13 cellular contexts compared by ENCODE assay signal in genomic region chr12:6786416-6787094, GRCh38. TPM values are rescaled to one million over a fixed set of nuclear protein-coding genes. Genes with fewer than 3 reads are reported as not detected.
DNase-seq lines count a peak whose midpoint lies in the region; ATAC-seq and FAIRE-seq lines count a peak whose summit lies in the region.
"Had no signal": no experiment of that assay in that cellular context is flagged by ENCODE, and none has a peak within 500 bp of the region (broad histone marks: within the 10 kb centered on the region; RNA-seq: fewer than 3 reads in every experiment).

No MANE protein-coding gene starts in this region.

- POLR2A ChIA-PET in T-cell (lab: Charles Lee), result interaction anchor here (0.6 kb wide), 2 partner anchors 72 to 111 kb away, joined by 3 to 8 read pairs; no protein-coding TSS in a partner anchor

- ATAC-seq in activated naive CD8-positive, alpha-beta T cell treated with anti-CD3 and anti-CD28 coated beads, Interleukin-2, amount 50 U/mL, for 24 hours, result no peak
- ATAC-seq in T-cell (replicated peaks in 1 of 4) (peak; percentile 28 to 85 (median 42)), GM19023 (IDR thresholded peaks at IDR 0.05; ENCODE audit: unreplicated experiment) (no peak)

- peak overlapping the region; percentile 30 for H3K4me3 Mint-ChIP-seq in activated naive CD8-positive, alpha-beta T cell
- no peak overlapping the region for H3K4me3 Mint-ChIP-seq in activated naive CD8-positive, alpha-beta T cell treated with anti-CD3 and anti-CD28 coated beads, Interleukin-2, amount 50 U/mL, for 24 hours
- peak overlapping the region; percentile 43 to 60 (median 60) for H3K4me3 Mint-ChIP-seq in T-cell
- no peak overlapping the region for H3K4me3 Mint-ChIP-seq in dendritic cell treated with granulocyte-macrophage colony-stimulating factor and Interleukin-4, amounts not matched to agents 40 ng/mL and 50 ng/mL, for 4 days

- CTCF ChIA-PET in T-cell (lab: Charles Lee), result interaction anchor here in 1 of 2 donors (0.6 to 1.6 kb wide), 3 partner anchors 15 to 49 kb away, joined by 3 to 5 read pairs (median 4); no protein-coding TSS in a partner anchor

- H3K27me3 Mint-ChIP-seq in activated naive CD8-positive, alpha-beta T cell, result no peaks in the 10 kb centered on the region
- no peaks in the 10 kb centered on the region for H3K27me3 Mint-ChIP-seq in activated naive CD8-positive, alpha-beta T cell treated with anti-CD3 and anti-CD28 coated beads, Interleukin-2, amount 50 U/mL, for 24 hours
- H3K27me3 Mint-ChIP-seq in T-cell, result no peaks in the 10 kb centered on the region
- no peaks in the 10 kb centered on the region for H3K27me3 Mint-ChIP-seq in dendritic cell treated with granulocyte-macrophage colony-stimulating factor and Interleukin-4, amounts not matched to agents 40 ng/mL and 50 ng/mL, for 4 days

- H3K9me3 Mint-ChIP-seq in activated naive CD8-positive, alpha-beta T cell (ENCODE audit: low read depth), result no peaks in the 10 kb centered on the region
- no peaks in the 10 kb centered on the region for H3K9me3 Mint-ChIP-seq in activated naive CD8-positive, alpha-beta T cell treated with anti-CD3 and anti-CD28 coated beads, Interleukin-2, amount 50 U/mL, for 24 hours
- no peaks in the 10 kb centered on the region for H3K9me3 Mint-ChIP-seq in T-cell
- H3K9me3 Mint-ChIP-seq in dendritic cell treated with granulocyte-macrophage colony-stimulating factor and Interleukin-4, amounts not matched to agents 40 ng/mL and 50 ng/mL, for 4 days, result no peaks in the 10 kb centered on the region

- FAIRE-seq in urothelium cell line (lab: Jason Lieb, UNC), result peak; percentile 85

- DNase-seq in activated naive CD8-positive, alpha-beta T cell treated with anti-CD3 and anti-CD28 coated beads, Interleukin-2, amount 50 U/mL, for 24 hours, result no peak
- DNase-seq in T-cell, result peak in 25 of 34 experiments; percentile 21 to 76 (median 48)
- DNase-seq in urothelium cell line (ENCODE audit: low spot score), result no peak
- no peak for DNase-seq in NCI-H345 (lab: John Stamatoyannopoulos, UW)
- DNase-seq in activated CD4-positive, CD25-positive, alpha-beta regulatory T cell (lab: John Stamatoyannopoulos, UW), result no peak
- DNase-seq: activated effector memory CD4-positive, alpha-beta T cell treated with Interleukin-2 at 50 U/mL for 16 hours; foreskin melanocyte; NCI-H187 treated with DMSO at 0.1 percent for 48 hours; tibial artery had no signal

- peak overlapping the region; percentile 51 for H3K27ac Mint-ChIP-seq in activated naive CD8-positive, alpha-beta T cell
- H3K27ac Mint-ChIP-seq in activated naive CD8-positive, alpha-beta T cell treated with anti-CD3 and anti-CD28 coated beads, Interleukin-2, amount 50 U/mL, for 24 hours, result no peak overlapping the region
- H3K27ac Mint-ChIP-seq in T-cell, result peak overlapping the region; percentile 93 to 94
- H3K27ac Mint-ChIP-seq in dendritic cell treated with granulocyte-macrophage colony-stimulating factor and Interleukin-4, amounts not matched to agents 40 ng/mL and 50 ng/mL, for 4 days, result peak overlapping the region; percentile 63

- H3K4me1 Mint-ChIP-seq in activated naive CD8-positive, alpha-beta T cell (ENCODE audit: low read depth), result peaks cover 33% of the 10 kb centered on the region
- peaks cover 78% of the 10 kb centered on the region for H3K4me1 Mint-ChIP-seq in activated naive CD8-positive, alpha-beta T cell treated with anti-CD3 and anti-CD28 coated beads, Interleukin-2, amount 50 U/mL, for 24 hours
- H3K4me1 Mint-ChIP-seq in T-cell, result peaks cover 52 to 68% (median 61%) of the 10 kb centered on the region in 3 donors
- H3K4me1 Mint-ChIP-seq in dendritic cell treated with granulocyte-macrophage colony-stimulating factor and Interleukin-4, amounts not matched to agents 40 ng/mL and 50 ng/mL, for 4 days (ENCODE audit: low read depth), result peaks cover 61% of the 10 kb centered on the region

- H3K36me3 Mint-ChIP-seq in activated naive CD8-positive, alpha-beta T cell, result no peaks in the 10 kb centered on the region
- H3K36me3 Mint-ChIP-seq in activated naive CD8-positive, alpha-beta T cell treated with anti-CD3 and anti-CD28 coated beads, Interleukin-2, amount 50 U/mL, for 24 hours (ENCODE audit: low read depth), result no peaks in the 10 kb centered on the region
- H3K36me3 Mint-ChIP-seq in T-cell, result no peaks in the 10 kb centered on the region
- H3K36me3 Mint-ChIP-seq in dendritic cell treated with granulocyte-macrophage colony-stimulating factor and Interleukin-4, amounts not matched to agents 40 ng/mL and 50 ng/mL, for 4 days (ENCODE audit: low read depth), result peaks cover 9% of the 10 kb centered on the region

- intact Hi-C loops in dendritic cell treated with granulocyte-macrophage colony-stimulating factor and Interleukin-4, amounts not matched to agents 40 ng/mL and 50 ng/mL, for 4 days (cut with micrococcal nuclease), result loop anchor here (5.0 kb wide), 1 partner anchor 36 kb away; the partner anchor contains the start of gene GPR162

RNA-seq across cellular contexts. Expression of gene CD4, which starts 2.8 kb away (rescaled TPM):
- total RNA-seq in T-cell, result 100 to 1,000 TPM; 126 to 205 (median 154) TPM
- total RNA-seq: MCF 10A had no signal

RNA-seq across cellular contexts. Expression of gene LAG3, which starts 14.2 kb away (rescaled TPM):
- 10 to 100 TPM in 1 of 5 donors, 1 to 10 TPM in 4; 3.7 to 10.6 (median 7.3) TPM for total RNA-seq in T-cell

RNA-seq across cellular contexts. Expression of gene PTMS, which starts 20.4 kb away (rescaled TPM):
- total RNA-seq in T-cell, result 10 to 100 TPM in 3 of 5 donors, 1 to 10 TPM in 2; 6.5 to 15.9 (median 10.6) TPM

RNA-seq across cellular contexts. Expression of gene MLF2, which starts 33.6 kb away (rescaled TPM):
- 100 to 1,000 TPM in 1 of 5 donors, 10 to 100 TPM in 4; 83.3 to 125 (median 88.4) TPM for total RNA-seq in T-cell

RNA-seq across cellular contexts. Expression of gene GPR162, which starts 35.1 kb away (rescaled TPM):
- under 1 TPM in 2 of 5 donors, not detected in 3; 0.13 to 0.46 TPM for total RNA-seq in T-cell
- total RNA-seq: MCF 10A had no signal

Comparison
In these comparisons a context has a peak if more than half of its experiments do, and no peak if none do; other contexts are left out.
1. H3K4me3 Mint-ChIP-seq: peak in activated naive CD8-positive, alpha-beta T cell (single experiment) and T-cell (3 of 3); none in activated naive CD8-positive, alpha-beta T cell treated with anti-CD3 and anti-CD28 coated beads, Interleukin-2, amount 50 U/mL, for 24 hours (single experiment) and dendritic cell treated with granulocyte-macrophage colony-stimulating factor and Interleukin-4, amounts not matched to agents 40 ng/mL and 50 ng/mL, for 4 days (single experiment).
2. ATAC-seq: peak in T-cell (4 of 4); none in activated naive CD8-positive, alpha-beta T cell treated with anti-CD3 and anti-CD28 coated beads, Interleukin-2, amount 50 U/mL, for 24 hours (single experiment) and GM19023 (single experiment).
3. DNase-seq: peak in T-cell (25 of 34); none in activated naive CD8-positive, alpha-beta T cell treated with anti-CD3 and anti-CD28 coated beads, Interleukin-2, amount 50 U/mL, for 24 hours (single experiment), urothelium cell line (single experiment), NCI-H345 (single experiment) and activated CD4-positive, CD25-positive, alpha-beta regulatory T cell (0 of 4).